15 cellular contexts compared by ENCODE assay signal in genomic region chr10:81479316-81479715, GRCh38.
DNase-seq lines count a peak whose midpoint lies in the region; ATAC-seq and TF ChIP-seq lines count a peak whose summit lies in the region.
"Had no signal": no experiment of that assay in that cellular context is flagged by ENCODE, and none has a peak within 500 bp of the region (broad histone marks: within the 10 kb centered on the region; RNA-seq: fewer than 3 reads in every experiment).

No MANE protein-coding gene starts in this region.

- H3K27ac Mint-ChIP-seq in activated CD8-positive, alpha-beta memory T cell treated with anti-CD3 and anti-CD28 coated beads, Interleukin-2, amount 10 ng/mL, durations not matched to agents 7 days and 5 days = no peak overlapping the region

- no peaks in the 10 kb centered on the region for H3K4me1 ChIP-seq in iPS DF 6.9 (ENCODE audit: control insufficient read depth, insufficient read depth, low read length)
- H3K4me1 ChIP-seq: BLaER1 treated with 17β-estradiol and CSF1 and Interleukin-3, amounts not matched to agents 10 nM and 100 nM; SJCRH30 had no signal

- no CpG with 5 or more reads among the region's 3 CpGs for WGBS in iPS DF 6.9 (ENCODE audit: insufficient coverage, insufficient read length)

- CTCF ChIA-PET in activated CD8-positive, alpha-beta memory T cell treated with anti-CD3 and anti-CD28 coated beads, Interleukin-2, amount 10 ng/mL, durations not matched to agents 7 days and 5 days (lab: Charles Lee) = no interaction called here

- peak; percentile 28; the same call in 1 of the 2 replicates for TF ChIP-seq CTCF in WERI-Rb-1 (IDR thresholded peaks at IDR 0.05; ENCODE audit: low read depth, low read length)

- H3K4me3 ChIP-seq in WERI-Rb-1 (ENCODE audit: low read depth, low read length) = no peak overlapping the region
- H3K4me3 ChIP-seq in iPS DF 6.9 (ENCODE audit: low read length) = no peak overlapping the region
- H3K4me3 ChIP-seq: BLaER1 treated with 17β-estradiol and CSF1 and Interleukin-3, amounts not matched to agents 10 nM and 100 nM; SJCRH30 had no signal

- ATAC-seq in activated CD8-positive, alpha-beta memory T cell treated with anti-CD3 and anti-CD28 coated beads, Interleukin-2, amount 10 ng/mL, durations not matched to agents 7 days and 5 days = no peak
- ATAC-seq: HCT116 had no signal

- H3K4me1 Mint-ChIP-seq in activated CD8-positive, alpha-beta memory T cell treated with anti-CD3 and anti-CD28 coated beads, Interleukin-2, amount 10 ng/mL, durations not matched to agents 7 days and 5 days = no peaks in the 10 kb centered on the region

- peak; percentile 3 for DNase-seq in ACHN
- DNase-seq in HT-29 (ENCODE audit: low spot score) = peak; percentile 29
- no peak for DNase-seq in WERI-Rb-1
- DNase-seq in iPS DF 6.9 (ENCODE audit: low read depth, low spot score) = peak; percentile 4
- no peak for DNase-seq in activated CD8-positive, alpha-beta memory T cell treated with anti-CD3 and anti-CD28 coated beads, Interleukin-2, amount 10 ng/mL, durations not matched to agents 7 days and 5 days
- DNase-seq in LoVo (ENCODE audit: low spot score) = no peak
- DNase-seq in ureter (ENCODE audit: low spot score) = no peak
- DNase-seq in stimulated activated CD4-positive, alpha-beta T cell treated with anti-CD3 and anti-CD28 coated beads, Interleukin-4, amount 100 ng/mL, for 4 hours = no peak
- DNase-seq: EL, NCI-H187, NCI-H2171 had no signal

- H3K9me3 ChIP-seq in WERI-Rb-1 (ENCODE audit: severe bottlenecking) = no peaks in the 10 kb centered on the region
- no peaks in the 10 kb centered on the region for H3K9me3 ChIP-seq in iPS DF 6.9 (ENCODE audit: control insufficient read depth, insufficient read depth, low read length)
- H3K9me3 ChIP-seq: BLaER1 treated with 17β-estradiol and CSF1 and Interleukin-3, amounts not matched to agents 10 nM and 100 nM; SJCRH30 had no signal

- H3K27ac ChIP-seq in WERI-Rb-1 = no peak overlapping the region
- no peak overlapping the region for H3K27ac ChIP-seq in iPS DF 6.9 (ENCODE audit: low read length)
- H3K27ac ChIP-seq: BLaER1 treated with 17β-estradiol and CSF1 and Interleukin-3, amounts not matched to agents 10 nM and 100 nM; HL-60; SJCRH30 had no signal

- H3K27me3 ChIP-seq in WERI-Rb-1 (ENCODE audit: insufficient read depth, low read depth, severe bottlenecking) (no peaks in the 10 kb centered on the region), iPS DF 6.9 (ENCODE audit: control insufficient read depth, insufficient read depth, low read length) (no peaks in the 10 kb centered on the region)
- H3K27me3 ChIP-seq: BLaER1 treated with 17β-estradiol and CSF1 and Interleukin-3, amounts not matched to agents 10 nM and 100 nM; SJCRH30 had no signal

- no peaks in the 10 kb centered on the region for H3K9me3 Mint-ChIP-seq in activated CD8-positive, alpha-beta memory T cell treated with anti-CD3 and anti-CD28 coated beads, Interleukin-2, amount 10 ng/mL, durations not matched to agents 7 days and 5 days (ENCODE audit: low read depth)

- no peaks in the 10 kb centered on the region for H3K27me3 Mint-ChIP-seq in activated CD8-positive, alpha-beta memory T cell treated with anti-CD3 and anti-CD28 coated beads, Interleukin-2, amount 10 ng/mL, durations not matched to agents 7 days and 5 days

- H3K36me3 ChIP-seq in WERI-Rb-1 = no peaks in the 10 kb centered on the region
- no peaks in the 10 kb centered on the region for H3K36me3 ChIP-seq in iPS DF 6.9 (ENCODE audit: control insufficient read depth, insufficient read depth, low read length)
- H3K36me3 ChIP-seq: BLaER1 treated with 17β-estradiol and CSF1 and Interleukin-3, amounts not matched to agents 10 nM and 100 nM; SJCRH30 had no signal

- H3K4me3 Mint-ChIP-seq in activated CD8-positive, alpha-beta memory T cell treated with anti-CD3 and anti-CD28 coated beads, Interleukin-2, amount 10 ng/mL, durations not matched to agents 7 days and 5 days = no peak overlapping the region

- H3K36me3 Mint-ChIP-seq in activated CD8-positive, alpha-beta memory T cell treated with anti-CD3 and anti-CD28 coated beads, Interleukin-2, amount 10 ng/mL, durations not matched to agents 7 days and 5 days = no peaks in the 10 kb centered on the region

- in situ Hi-C loops in ACHN (cut with HindIII; ENCODE audit: low pct_ligation_motif_present, low pct_unique_long_range_greater_than_20kb, low sequenced_read_pairs) = no loop called here

Comparison
In these comparisons a context has a peak if more than half of its experiments do, and no peak if none do; other contexts are left out.
1. DNase-seq: peak in ACHN (single experiment), HT-29 (single experiment) and iPS DF 6.9 (single experiment); none in WERI-Rb-1 (single experiment), activated CD8-positive, alpha-beta memory T cell treated with anti-CD3 and anti-CD28 coated beads, Interleukin-2, amount 10 ng/mL, durations not matched to agents 7 days and 5 days (single experiment), LoVo (single experiment), ureter (single experiment) and stimulated activated CD4-positive, alpha-beta T cell treated with anti-CD3 and anti-CD28 coated beads, Interleukin-4, amount 100 ng/mL, for 4 hours (0 of 2).